In the genomic region with DNA sequence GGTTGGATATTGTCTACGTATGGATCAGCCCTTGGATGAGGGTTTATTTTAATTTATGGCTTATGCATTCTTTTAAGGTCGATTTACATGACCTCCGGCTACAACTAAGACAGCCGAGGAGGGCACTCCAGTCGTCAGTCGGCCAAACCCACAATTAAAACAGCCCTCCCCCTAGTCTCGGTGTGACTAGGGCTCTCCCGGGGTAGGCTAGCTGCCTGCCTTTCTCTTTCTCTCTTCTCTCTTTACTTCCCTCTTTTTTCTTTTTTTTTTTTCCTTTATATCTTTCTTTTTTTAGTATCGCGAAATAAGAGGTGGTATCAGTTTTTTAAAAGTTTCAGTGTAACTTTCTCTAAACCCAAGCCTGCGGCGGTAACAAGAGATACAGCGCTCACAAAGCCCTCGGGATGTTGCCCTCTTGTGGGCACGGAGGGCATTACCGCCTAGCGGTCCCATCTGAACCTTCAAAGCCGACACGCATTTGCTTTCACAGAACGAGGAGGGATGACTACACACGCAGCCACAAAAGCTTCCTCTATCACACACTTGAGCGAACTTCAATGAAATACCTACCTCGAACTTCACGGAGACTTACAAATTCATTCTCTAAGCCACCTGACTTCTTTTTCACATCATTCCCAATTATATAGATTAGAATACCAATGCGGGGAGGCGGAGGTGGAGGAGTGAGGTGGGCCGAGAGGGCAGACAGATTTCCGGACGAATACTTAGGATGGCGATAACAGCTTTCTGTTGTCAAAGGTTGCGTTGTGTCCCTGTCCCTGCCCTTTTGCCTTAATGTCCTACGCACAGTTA, we compare ENCODE assay signal across 1 cellular context.
TF ChIP-seq lines count a peak whose summit lies in the region.

No MANE protein-coding gene starts in this region.

TF ChIP-seq in HEK293, 187 proteins besides CTCF, POLR2A, EP300 and RAD21 (continued from another document):
- peak; percentile 87 for TF ChIP-seq ZBTB8A (tag by site-specific recombination; IDR thresholded peaks at IDR 0.05)
- no peak for TF ChIP-seq ZNF768 (tag by site-specific recombination; IDR thresholded peaks at IDR 0.05)
- peak; percentile 91 for TF ChIP-seq SP7 (tag by site-specific recombination; IDR thresholded peaks at IDR 0.05)
- TF ChIP-seq ZNF335 (tag by site-specific recombination; conservative IDR thresholded peaks at IDR 0.05), result peak; percentile 99
- TF ChIP-seq BCL11B (tag by site-specific recombination; IDR thresholded peaks at IDR 0.05; ENCODE audit: low read depth), result no peak
- TF ChIP-seq ZNF404 (tag by site-specific recombination; IDR thresholded peaks at IDR 0.05), result no peak
- TF ChIP-seq ZXDB (tag by site-specific recombination; IDR thresholded peaks at IDR 0.05), result peak; percentile 34; the same call in 1 of the 2 replicates
- no peak for TF ChIP-seq PRDM4 (tag by site-specific recombination; IDR thresholded peaks at IDR 0.05)
- no peak for TF ChIP-seq ZNF488 (tag by site-specific recombination; IDR thresholded peaks at IDR 0.05)
- no peak; the same call in 1 of the 2 replicates for TF ChIP-seq GLIS1 (tag by site-specific recombination; IDR thresholded peaks at IDR 0.05)
- TF ChIP-seq ZNF10 (tag by site-specific recombination; IDR thresholded peaks at IDR 0.05), result no peak
- TF ChIP-seq ZNF292 (tag by site-specific recombination; IDR thresholded peaks at IDR 0.05; ENCODE audit: borderline replicate concordance, low read depth), result no peak
- TF ChIP-seq ZNF639 (tag by site-specific recombination; IDR thresholded peaks at IDR 0.05), result 0 out of 2 replicates have a peak, but pooled peaks have one; percentile 24
- no peak; the same call in 1 of the 2 replicates for TF ChIP-seq ZFHX2 (tag by site-specific recombination; conservative IDR thresholded peaks at IDR 0.05)
- TF ChIP-seq, protein P1, sequence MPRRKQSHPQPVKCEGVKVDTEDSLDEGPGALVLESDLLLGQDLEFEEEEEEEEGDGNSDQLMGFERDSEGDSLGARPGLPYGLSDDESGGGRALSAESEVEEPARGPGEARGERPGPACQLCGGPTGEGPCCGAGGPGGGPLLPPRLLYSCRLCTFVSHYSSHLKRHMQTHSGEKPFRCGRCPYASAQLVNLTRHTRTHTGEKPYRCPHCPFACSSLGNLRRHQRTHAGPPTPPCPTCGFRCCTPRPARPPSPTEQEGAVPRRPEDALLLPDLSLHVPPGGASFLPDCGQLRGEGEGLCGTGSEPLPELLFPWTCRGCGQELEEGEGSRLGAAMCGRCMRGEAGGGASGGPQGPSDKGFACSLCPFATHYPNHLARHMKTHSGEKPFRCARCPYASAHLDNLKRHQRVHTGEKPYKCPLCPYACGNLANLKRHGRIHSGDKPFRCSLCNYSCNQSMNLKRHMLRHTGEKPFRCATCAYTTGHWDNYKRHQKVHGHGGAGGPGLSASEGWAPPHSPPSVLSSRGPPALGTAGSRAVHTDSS (tag by site-specific recombination; IDR thresholded peaks at IDR 0.05), result no peak
- no peak for TF ChIP-seq ZNF777 (tag by site-specific recombination; IDR thresholded peaks at IDR 0.05; ENCODE audit: borderline replicate concordance)
- no peak for TF ChIP-seq ZNF830 (tag by site-specific recombination; IDR thresholded peaks at IDR 0.05; ENCODE audit: low read depth)
- TF ChIP-seq, protein P2, sequence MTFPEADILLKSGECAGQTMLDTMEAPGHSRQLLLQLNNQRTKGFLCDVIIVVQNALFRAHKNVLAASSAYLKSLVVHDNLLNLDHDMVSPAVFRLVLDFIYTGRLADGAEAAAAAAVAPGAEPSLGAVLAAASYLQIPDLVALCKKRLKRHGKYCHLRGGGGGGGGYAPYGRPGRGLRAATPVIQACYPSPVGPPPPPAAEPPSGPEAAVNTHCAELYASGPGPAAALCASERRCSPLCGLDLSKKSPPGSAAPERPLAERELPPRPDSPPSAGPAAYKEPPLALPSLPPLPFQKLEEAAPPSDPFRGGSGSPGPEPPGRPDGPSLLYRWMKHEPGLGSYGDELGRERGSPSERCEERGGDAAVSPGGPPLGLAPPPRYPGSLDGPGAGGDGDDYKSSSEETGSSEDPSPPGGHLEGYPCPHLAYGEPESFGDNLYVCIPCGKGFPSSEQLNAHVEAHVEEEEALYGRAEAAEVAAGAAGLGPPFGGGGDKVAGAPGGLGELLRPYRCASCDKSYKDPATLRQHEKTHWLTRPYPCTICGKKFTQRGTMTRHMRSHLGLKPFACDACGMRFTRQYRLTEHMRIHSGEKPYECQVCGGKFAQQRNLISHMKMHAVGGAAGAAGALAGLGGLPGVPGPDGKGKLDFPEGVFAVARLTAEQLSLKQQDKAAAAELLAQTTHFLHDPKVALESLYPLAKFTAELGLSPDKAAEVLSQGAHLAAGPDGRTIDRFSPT (tag by site-specific recombination; IDR thresholded peaks at IDR 0.05), result 0 out of 2 replicates have a peak, but pooled peaks have one; percentile 21
